Comparison of ENCODE assay signal across 9 cellular contexts in the genomic region with DNA sequence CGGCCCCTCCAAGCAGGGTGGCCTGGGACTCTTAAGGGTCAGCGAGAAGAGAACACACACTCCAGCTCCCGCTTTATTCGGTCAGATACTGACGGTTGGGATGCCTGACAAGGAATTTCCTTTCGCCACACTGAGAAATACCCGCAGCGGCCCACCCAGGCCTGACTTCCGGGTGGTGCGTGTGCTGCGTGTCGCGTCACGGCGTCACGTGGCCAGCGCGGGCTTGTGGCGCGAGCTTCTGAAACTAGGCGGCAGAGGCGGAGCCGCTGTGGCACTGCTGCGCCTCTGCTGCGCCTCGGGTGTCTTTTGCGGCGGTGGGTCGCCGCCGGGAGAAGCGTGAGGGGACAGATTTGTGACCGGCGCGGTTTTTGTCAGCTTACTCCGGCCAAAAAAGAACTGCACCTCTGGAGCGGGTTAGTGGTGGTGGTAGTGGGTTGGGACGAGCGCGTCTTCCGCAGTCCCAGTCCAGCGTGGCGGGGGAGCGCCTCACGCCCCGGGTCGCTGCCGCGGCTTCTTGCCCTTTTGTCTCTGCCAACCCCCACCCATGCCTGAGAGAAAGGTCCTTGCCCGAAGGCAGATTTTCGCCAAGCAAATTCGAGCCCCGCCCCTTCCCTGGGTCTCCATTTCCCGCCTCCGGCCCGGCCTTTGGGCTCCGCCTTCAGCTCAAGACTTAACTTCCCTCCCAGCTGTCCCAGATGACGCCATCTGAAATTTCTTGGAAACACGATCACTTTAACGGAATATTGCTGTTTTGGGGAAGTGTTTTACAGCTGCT. TPM values are rescaled to one million over a fixed set of nuclear protein-coding genes. Genes with fewer than 3 reads are reported as not detected.
A peak's percentile ranks its signal among the peaks of the same experiment; 100 is the strongest.
DNase-seq lines count a peak whose midpoint lies in the region; ATAC-seq, FAIRE-seq and TF ChIP-seq lines count a peak whose summit lies in the region.
"Had no signal": no experiment of that assay in that cellular context is flagged by ENCODE, and none has a peak within 500 bp of the region (broad histone marks: within the 10 kb centered on the region; RNA-seq: fewer than 3 reads in every experiment).

A gene with protein sequence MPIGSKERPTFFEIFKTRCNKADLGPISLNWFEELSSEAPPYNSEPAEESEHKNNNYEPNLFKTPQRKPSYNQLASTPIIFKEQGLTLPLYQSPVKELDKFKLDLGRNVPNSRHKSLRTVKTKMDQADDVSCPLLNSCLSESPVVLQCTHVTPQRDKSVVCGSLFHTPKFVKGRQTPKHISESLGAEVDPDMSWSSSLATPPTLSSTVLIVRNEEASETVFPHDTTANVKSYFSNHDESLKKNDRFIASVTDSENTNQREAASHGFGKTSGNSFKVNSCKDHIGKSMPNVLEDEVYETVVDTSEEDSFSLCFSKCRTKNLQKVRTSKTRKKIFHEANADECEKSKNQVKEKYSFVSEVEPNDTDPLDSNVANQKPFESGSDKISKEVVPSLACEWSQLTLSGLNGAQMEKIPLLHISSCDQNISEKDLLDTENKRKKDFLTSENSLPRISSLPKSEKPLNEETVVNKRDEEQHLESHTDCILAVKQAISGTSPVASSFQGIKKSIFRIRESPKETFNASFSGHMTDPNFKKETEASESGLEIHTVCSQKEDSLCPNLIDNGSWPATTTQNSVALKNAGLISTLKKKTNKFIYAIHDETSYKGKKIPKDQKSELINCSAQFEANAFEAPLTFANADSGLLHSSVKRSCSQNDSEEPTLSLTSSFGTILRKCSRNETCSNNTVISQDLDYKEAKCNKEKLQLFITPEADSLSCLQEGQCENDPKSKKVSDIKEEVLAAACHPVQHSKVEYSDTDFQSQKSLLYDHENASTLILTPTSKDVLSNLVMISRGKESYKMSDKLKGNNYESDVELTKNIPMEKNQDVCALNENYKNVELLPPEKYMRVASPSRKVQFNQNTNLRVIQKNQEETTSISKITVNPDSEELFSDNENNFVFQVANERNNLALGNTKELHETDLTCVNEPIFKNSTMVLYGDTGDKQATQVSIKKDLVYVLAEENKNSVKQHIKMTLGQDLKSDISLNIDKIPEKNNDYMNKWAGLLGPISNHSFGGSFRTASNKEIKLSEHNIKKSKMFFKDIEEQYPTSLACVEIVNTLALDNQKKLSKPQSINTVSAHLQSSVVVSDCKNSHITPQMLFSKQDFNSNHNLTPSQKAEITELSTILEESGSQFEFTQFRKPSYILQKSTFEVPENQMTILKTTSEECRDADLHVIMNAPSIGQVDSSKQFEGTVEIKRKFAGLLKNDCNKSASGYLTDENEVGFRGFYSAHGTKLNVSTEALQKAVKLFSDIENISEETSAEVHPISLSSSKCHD (N-terminal part only) (plus strand): TSS at position 254 of the 775 bp plus-strand sequence. CDS start 953 bp downstream, outside the sequence.
A gene with protein sequence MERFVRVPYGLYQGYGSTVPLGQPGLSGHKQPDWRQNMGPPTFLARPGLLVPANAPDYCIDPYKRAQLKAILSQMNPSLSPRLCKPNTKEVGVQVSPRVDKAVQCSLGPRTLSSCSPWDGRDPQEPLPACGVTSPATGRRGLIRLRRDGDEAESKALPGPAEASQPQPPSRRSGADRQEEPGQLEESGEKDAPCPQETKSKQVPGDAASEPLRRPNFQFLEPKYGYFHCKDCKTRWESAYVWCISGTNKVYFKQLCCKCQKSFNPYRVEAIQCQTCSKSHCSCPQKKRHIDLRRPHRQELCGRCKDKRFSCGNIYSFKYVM (minus strand): TSS at position 109 of the 775 bp plus-strand sequence. CDS start 3,438 bp downstream, outside the sequence.

- DNase-seq in GM19239 (ENCODE audit: insufficient read length, low spot score) (peak; percentile 57), NCI-H748 treated with DMSO at 0.1 percent for 48 hours (lab: John Stamatoyannopoulos, UW) (peak; percentile 95), dermis blood vessel endothelial cell (peak; percentile 94), right lobe of liver (peak; percentile 89 to 92 (median 92))
- peak; percentile 78 to 81 for DNase-seq in activated CD4-positive, alpha-beta T cell treated with anti-CD3 and anti-CD28 coated beads, Interleukin-2, amount 50 U/mL, for 4 hours
- DNase-seq in stimulated activated CD4-positive, alpha-beta T cell treated with anti-CD3 and anti-CD28 coated beads, Interleukin-4, amount 100 ng/mL, for 1 hour, result peak; percentile 88

- H3K4me1 ChIP-seq in BLaER1 treated with 17β-estradiol and CSF1 and Interleukin-3, amounts not matched to agents 10 nM and 100 nM, result peaks cover 18 to 35% (median 28%) of the 10 kb centered on the region in 10 experiments
- no peaks in the 10 kb centered on the region for H3K4me1 ChIP-seq in right lobe of liver

- peak within 1 kb of the TSS; percentile 70 to 88 (median 80) for H3K4me3 ChIP-seq in BLaER1 treated with 17β-estradiol and CSF1 and Interleukin-3, amounts not matched to agents 10 nM and 100 nM
- peak within 1 kb of the TSS; percentile 78 to 93 (median 83) for H3K4me3 ChIP-seq in right lobe of liver

- peaks cover 0 to 7% (median 4%) of the 10 kb centered on the region in 11 experiments; a peak in 8 of 22 replicates for H3K9me3 ChIP-seq in BLaER1 treated with 17β-estradiol and CSF1 and Interleukin-3, amounts not matched to agents 10 nM and 100 nM (replicated peaks in 1 of 11)
- H3K9me3 ChIP-seq in right lobe of liver, result no peaks in the 10 kb centered on the region

- under 1% methylated on average over 31 of the region's 60 CpGs for WGBS in right lobe of liver (ENCODE audit: insufficient coverage, low coverage, low lambda C conversion rate, missing lambda C conversion rate)

- H3K4me2 ChIP-seq in BLaER1 treated with 17β-estradiol and CSF1 and Interleukin-3, amounts not matched to agents 10 nM and 100 nM, result peak within 1 kb of the TSS; percentile 87 to 95 (median 91)

- intact Hi-C loops in right lobe of liver (cut with DNase I), result no loop called here

- H3K27me3 ChIP-seq in BLaER1 treated with 17β-estradiol and CSF1 and Interleukin-3, amounts not matched to agents 10 nM and 100 nM, result no peaks in the 10 kb centered on the region
- H3K27me3 ChIP-seq in right lobe of liver, result no peaks in the 10 kb centered on the region

- H3K36me3 ChIP-seq in BLaER1 treated with 17β-estradiol and CSF1 and Interleukin-3, amounts not matched to agents 10 nM and 100 nM, result peaks cover 0 to 26% (median 20%) of the 10 kb centered on the region in 11 experiments; a peak in 17 of 22 replicates
- no peaks in the 10 kb centered on the region for H3K36me3 ChIP-seq in right lobe of liver

- peak in 1 of 4 donors; percentile 7 for TF ChIP-seq CTCF in right lobe of liver (IDR thresholded peaks at IDR 0.05)

- ATAC-seq in HG03439 (IDR thresholded peaks at IDR 0.05; ENCODE audit: unreplicated experiment) (peak; percentile 91), right lobe of liver (peak; percentile 96 to 98 (median 98))

- TF ChIP-seq POLR2A in right lobe of liver (IDR thresholded peaks at IDR 0.05), result peak; percentile 81

- peak within 1 kb of the TSS; percentile 88 to 96 (median 92) for H3K9ac ChIP-seq in BLaER1 treated with 17β-estradiol and CSF1 and Interleukin-3, amounts not matched to agents 10 nM and 100 nM

- peak within 1 kb of the TSS; percentile 93 to 98 (median 97) for H3K27ac ChIP-seq in BLaER1 treated with 17β-estradiol and CSF1 and Interleukin-3, amounts not matched to agents 10 nM and 100 nM
- peak within 1 kb of the TSS; percentile 88 to 97 (median 95) for H3K27ac ChIP-seq in right lobe of liver

- H4K20me1 ChIP-seq in BLaER1 treated with 17β-estradiol and CSF1 and Interleukin-3, amounts not matched to agents 10 nM and 100 nM, result no peaks in the 10 kb centered on the region

- FAIRE-seq in GM19239 (lab: Jason Lieb, UNC), result peak; percentile 87

RNA-seq across cellular contexts. Expression of the first gene that starts in this region (rescaled TPM):
- total RNA-seq in dermis blood vessel endothelial cell, result 4.6 and 13.2 TPM in 2 replicates
- 1 to 10 TPM in 4 of 6 experiments, under 1 TPM in 2; 0.46 to 4.0 (median 1.8) TPM for total RNA-seq in right lobe of liver

RNA-seq across cellular contexts. Expression of the second gene that starts in this region (rescaled TPM):
- total RNA-seq in dermis blood vessel endothelial cell (not detected in 2 replicates), right lobe of liver (not detected)
- total RNA-seq: subcutaneous adipose tissue had no signal

Comparison
In these comparisons a context has a peak if more than half of its experiments do, and no peak if none do; other contexts are left out.
1. Peak in every context shown above with its lines: DNase-seq, ATAC-seq, H3K4me3 ChIP-seq and H3K27ac ChIP-seq.